Comparison of ENCODE assay signal across 2 cellular contexts in the genomic region with DNA sequence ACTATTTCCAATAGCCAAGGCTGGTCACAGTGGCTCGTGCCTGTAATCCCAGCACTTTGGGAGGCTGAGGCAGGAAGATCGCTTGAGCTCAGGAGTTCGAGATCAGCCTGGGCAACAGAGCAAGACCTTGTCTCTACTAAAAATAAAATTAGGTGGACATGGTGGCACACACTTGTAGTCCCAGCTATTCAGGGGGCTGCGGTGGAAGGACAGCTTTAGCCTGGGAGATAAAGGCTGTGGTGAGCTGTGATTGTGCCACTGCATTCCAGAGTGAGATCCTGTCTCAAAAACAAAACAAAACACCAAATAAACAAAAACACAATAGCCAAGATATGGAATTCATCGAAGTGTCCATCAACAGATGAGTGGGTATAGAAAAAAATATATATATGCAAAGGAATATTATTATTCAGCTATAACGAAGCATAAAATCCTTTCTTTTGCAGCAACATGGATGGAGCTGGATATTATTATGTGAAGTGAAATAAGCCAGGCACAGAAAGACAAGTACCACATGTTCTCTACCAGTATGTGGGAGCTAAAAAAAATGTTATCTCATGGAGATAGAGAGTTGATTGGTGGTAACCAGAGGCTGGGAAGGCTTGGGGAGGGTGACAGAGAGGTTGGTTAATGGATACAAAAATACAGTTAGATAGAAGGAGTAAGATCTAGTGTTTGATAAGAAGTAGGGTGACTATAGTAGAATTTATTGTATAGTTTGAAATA.
TF ChIP-seq lines count a peak whose summit lies in the region.

No MANE protein-coding gene starts in this region.

TF ChIP-seq in GM23338, 12 proteins besides CTCF, POLR2A, EP300 and RAD21:
- TF ChIP-seq, protein P1, sequence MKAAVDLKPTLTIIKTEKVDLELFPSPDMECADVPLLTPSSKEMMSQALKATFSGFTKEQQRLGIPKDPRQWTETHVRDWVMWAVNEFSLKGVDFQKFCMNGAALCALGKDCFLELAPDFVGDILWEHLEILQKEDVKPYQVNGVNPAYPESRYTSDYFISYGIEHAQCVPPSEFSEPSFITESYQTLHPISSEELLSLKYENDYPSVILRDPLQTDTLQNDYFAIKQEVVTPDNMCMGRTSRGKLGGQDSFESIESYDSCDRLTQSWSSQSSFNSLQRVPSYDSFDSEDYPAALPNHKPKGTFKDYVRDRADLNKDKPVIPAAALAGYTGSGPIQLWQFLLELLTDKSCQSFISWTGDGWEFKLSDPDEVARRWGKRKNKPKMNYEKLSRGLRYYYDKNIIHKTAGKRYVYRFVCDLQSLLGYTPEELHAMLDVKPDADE (IDR thresholded peaks at IDR 0.05), result no peak
- TF ChIP-seq, protein P2, sequence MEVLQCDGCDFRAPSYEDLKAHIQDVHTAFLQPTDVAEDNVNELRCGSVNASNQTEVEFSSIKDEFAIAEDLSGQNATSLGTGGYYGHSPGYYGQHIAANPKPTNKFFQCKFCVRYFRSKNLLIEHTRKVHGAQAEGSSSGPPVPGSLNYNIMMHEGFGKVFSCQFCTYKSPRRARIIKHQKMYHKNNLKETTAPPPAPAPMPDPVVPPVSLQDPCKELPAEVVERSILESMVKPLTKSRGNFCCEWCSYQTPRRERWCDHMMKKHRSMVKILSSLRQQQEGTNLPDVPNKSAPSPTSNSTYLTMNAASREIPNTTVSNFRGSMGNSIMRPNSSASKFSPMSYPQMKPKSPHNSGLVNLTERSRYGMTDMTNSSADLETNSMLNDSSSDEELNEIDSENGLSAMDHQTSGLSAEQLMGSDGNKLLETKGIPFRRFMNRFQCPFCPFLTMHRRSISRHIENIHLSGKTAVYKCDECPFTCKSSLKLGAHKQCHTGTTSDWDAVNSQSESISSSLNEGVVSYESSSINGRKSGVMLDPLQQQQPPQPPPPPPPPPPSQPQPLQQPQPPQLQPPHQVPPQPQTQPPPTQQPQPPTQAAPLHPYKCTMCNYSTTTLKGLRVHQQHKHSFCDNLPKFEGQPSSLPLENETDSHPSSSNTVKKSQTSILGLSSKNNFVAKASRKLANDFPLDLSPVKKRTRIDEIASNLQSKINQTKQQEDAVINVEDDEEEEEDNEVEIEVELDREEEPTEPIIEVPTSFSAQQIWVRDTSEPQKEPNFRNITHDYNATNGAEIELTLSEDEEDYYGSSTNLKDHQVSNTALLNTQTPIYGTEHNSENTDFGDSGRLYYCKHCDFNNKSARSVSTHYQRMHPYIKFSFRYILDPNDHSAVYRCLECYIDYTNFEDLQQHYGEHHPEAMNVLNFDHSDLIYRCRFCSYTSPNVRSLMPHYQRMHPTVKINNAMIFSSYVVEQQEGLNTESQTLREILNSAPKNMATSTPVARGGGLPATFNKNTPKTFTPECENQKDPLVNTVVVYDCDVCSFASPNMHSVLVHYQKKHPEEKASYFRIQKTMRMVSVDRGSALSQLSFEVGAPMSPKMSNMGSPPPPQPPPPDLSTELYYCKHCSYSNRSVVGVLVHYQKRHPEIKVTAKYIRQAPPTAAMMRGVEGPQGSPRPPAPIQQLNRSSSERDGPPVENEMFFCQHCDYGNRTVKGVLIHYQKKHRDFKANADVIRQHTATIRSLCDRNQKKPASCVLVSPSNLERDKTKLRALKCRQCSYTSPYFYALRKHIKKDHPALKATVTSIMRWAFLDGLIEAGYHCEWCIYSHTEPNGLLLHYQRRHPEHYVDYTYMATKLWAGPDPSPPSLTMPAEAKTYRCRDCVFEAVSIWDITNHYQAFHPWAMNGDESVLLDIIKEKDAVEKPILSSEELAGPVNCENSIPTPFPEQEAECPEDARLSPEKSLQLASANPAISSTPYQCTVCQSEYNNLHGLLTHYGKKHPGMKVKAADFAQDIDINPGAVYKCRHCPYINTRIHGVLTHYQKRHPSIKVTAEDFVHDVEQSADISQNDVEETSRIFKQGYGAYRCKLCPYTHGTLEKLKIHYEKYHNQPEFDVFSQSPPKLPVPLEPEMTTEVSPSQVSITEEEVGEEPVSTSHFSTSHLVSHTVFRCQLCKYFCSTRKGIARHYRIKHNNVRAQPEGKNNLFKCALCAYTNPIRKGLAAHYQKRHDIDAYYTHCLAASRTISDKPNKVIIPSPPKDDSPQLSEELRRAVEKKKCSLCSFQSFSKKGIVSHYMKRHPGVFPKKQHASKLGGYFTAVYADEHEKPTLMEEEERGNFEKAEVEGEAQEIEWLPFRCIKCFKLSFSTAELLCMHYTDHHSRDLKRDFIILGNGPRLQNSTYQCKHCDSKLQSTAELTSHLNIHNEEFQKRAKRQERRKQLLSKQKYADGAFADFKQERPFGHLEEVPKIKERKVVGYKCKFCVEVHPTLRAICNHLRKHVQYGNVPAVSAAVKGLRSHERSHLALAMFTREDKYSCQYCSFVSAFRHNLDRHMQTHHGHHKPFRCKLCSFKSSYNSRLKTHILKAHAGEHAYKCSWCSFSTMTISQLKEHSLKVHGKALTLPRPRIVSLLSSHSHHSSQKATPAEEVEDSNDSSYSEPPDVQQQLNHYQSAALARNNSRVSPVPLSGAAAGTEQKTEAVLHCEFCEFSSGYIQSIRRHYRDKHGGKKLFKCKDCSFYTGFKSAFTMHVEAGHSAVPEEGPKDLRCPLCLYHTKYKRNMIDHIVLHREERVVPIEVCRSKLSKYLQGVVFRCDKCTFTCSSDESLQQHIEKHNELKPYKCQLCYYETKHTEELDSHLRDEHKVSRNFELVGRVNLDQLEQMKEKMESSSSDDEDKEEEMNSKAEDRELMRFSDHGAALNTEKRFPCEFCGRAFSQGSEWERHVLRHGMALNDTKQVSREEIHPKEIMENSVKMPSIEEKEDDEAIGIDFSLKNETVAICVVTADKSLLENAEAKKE (CRISPR knock-in tag; IDR thresholded peaks at IDR 0.05), result no peak
- TF ChIP-seq POLR2AphosphoS5 (IDR thresholded peaks at IDR 0.05; ENCODE audit: low read depth) (no peak), NANOG (IDR thresholded peaks at IDR 0.05; ENCODE audit: borderline replicate concordance) (no peak), ZNF114 (CRISPR knock-in tag; IDR thresholded peaks at IDR 0.05) (no peak), JUNB (IDR thresholded peaks at IDR 0.05; ENCODE audit: unreplicated experiment) (no peak), EZH2 (IDR thresholded peaks at IDR 0.05; ENCODE audit: low read depth, unreplicated experiment) (no peak), CREB1 (CRISPR knock-in tag; IDR thresholded peaks at IDR 0.05; ENCODE audit: low read depth) (no peak)

TF ChIP-seq in K562, 482 proteins besides CTCF, POLR2A, EP300 and RAD21:
- TF ChIP-seq, protein P3, sequence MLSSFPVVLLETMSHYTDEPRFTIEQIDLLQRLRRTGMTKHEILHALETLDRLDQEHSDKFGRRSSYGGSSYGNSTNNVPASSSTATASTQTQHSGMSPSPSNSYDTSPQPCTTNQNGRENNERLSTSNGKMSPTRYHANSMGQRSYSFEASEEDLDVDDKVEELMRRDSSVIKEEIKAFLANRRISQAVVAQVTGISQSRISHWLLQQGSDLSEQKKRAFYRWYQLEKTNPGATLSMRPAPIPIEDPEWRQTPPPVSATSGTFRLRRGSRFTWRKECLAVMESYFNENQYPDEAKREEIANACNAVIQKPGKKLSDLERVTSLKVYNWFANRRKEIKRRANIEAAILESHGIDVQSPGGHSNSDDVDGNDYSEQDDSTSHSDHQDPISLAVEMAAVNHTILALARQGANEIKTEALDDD (IDR thresholded peaks at IDR 0.05), result peak; percentile 59; the same call in 1 of the 2 replicates
- peak; percentile 42 to 43; a peak in 2 of 4 replicates for TF ChIP-seq KDM1A (IDR thresholded peaks at IDR 0.05)
- no peak for TF ChIP-seq MCM7 (IDR thresholded peaks at IDR 0.05)
